ENCODE assay signal across 8 cellular contexts in genomic region chr11:67271548-67272284, GRCh38. TPM values are rescaled to one million over a fixed set of nuclear protein-coding genes. Genes with fewer than 3 reads are reported as not detected.
DNase-seq lines count a peak whose midpoint lies in the region; TF ChIP-seq lines count a peak whose summit lies in the region.

No MANE protein-coding gene starts in this region.

- peak overlapping the region; percentile 46 for H3K56ac ChIP-seq in mesendoderm (ENCODE audit: low read length)

- H3K79me1 ChIP-seq in mesendoderm (ENCODE audit: low read length), result peaks cover 65% of the 10 kb centered on the region

- H3K9ac ChIP-seq in mesendoderm (ENCODE audit: low read length), result peak overlapping the region; percentile 70

- WGBS in mesendoderm (ENCODE audit: extremely low coverage, insufficient coverage, low lambda C conversion rate), result no CpG with 5 or more reads among the region's 19 CpGs

- H2AK5ac ChIP-seq in mesendoderm (ENCODE audit: low read length), result no peak overlapping the region

- intact Hi-C loops in uterus (cut with DNase I; ENCODE audit: low total_unique reads), result no loop called here

- H3K27ac ChIP-seq in mesendoderm (ENCODE audit: low read depth, low read length) (no peak overlapping the region), uterus (peak overlapping the region; percentile 28 to 88)

- H3K9me3 ChIP-seq in uterus, result no peaks in the 10 kb centered on the region

- H2BK5ac ChIP-seq in mesendoderm (ENCODE audit: low read length), result no peak overlapping the region

- TF ChIP-seq POLR2A in uterus (IDR thresholded peaks at IDR 0.05), result no peak

- H3K23ac ChIP-seq in mesendoderm (ENCODE audit: low read length), result no peak overlapping the region

- H3K79me2 ChIP-seq in mesendoderm (ENCODE audit: control insufficient read depth, insufficient read depth, low read length), result peaks cover 68% of the 10 kb centered on the region

- peak; percentile 75 for DNase-seq in stimulated activated CD4-positive, alpha-beta T cell treated with anti-CD3 and anti-CD28 coated beads, Interleukin-15, amount 100 ng/mL, for 24 hours
- DNase-seq in stimulated activated CD4-positive, alpha-beta T cell treated with anti-CD3 and anti-CD28 coated beads, Interleukin-4, amount 100 ng/mL, for 4 hours, result no peak
- DNase-seq in activated effector memory CD4-positive, alpha-beta T cell treated with Interleukin-2 at 50 U/mL for 16 hours, result peak; percentile 51
- no peak for DNase-seq in mesendoderm
- peak in 1 of 2 donors; percentile 14 for DNase-seq in uterus
- no peak for DNase-seq in SHP77 (lab: John Stamatoyannopoulos, UW)
- no peak for DNase-seq in NCI-H2081 (lab: John Stamatoyannopoulos, UW)
- no peak for DNase-seq in NCI-H146 treated with DMSO at 0.1 percent for 48 hours (lab: John Stamatoyannopoulos, UW; ENCODE audit: unreplicated experiment)

- H2BK15ac ChIP-seq in mesendoderm (replicated peaks; ENCODE audit: low read depth), result no peak overlapping the region

- H3K4me2 ChIP-seq in mesendoderm (ENCODE audit: low read length), result no peak overlapping the region

- H3K36me3 ChIP-seq in mesendoderm (ENCODE audit: control insufficient read depth, insufficient read depth, low read length) (peaks cover 3% of the 10 kb centered on the region), uterus (no peaks in the 10 kb centered on the region)

- no peak overlapping the region for H2BK120ac ChIP-seq in mesendoderm (ENCODE audit: low read depth, low read length)

- no peaks in the 10 kb centered on the region for H3K27me3 ChIP-seq in mesendoderm (ENCODE audit: insufficient read depth, low read length, poor library complexity)
- no peaks in the 10 kb centered on the region for H3K27me3 ChIP-seq in uterus

- H4K5ac ChIP-seq in mesendoderm (ENCODE audit: low read length), result no peak overlapping the region

- H3K4ac ChIP-seq in mesendoderm (ENCODE audit: low read depth, low read length), result no peak overlapping the region

- no peak overlapping the region for H3K18ac ChIP-seq in mesendoderm (ENCODE audit: low read length)

- peaks cover 23% of the 10 kb centered on the region for H3K4me1 ChIP-seq in mesendoderm (ENCODE audit: control insufficient read depth, low read depth, low read length)
- H3K4me1 ChIP-seq in uterus, result peaks cover 21 to 54% of the 10 kb centered on the region in 2 donors

- TF ChIP-seq CTCF in uterus (IDR thresholded peaks at IDR 0.05), result no peak

- H4K8ac ChIP-seq in mesendoderm (ENCODE audit: low read depth, low read length), result no peak overlapping the region

- no peak overlapping the region for H3K4me3 ChIP-seq in mesendoderm (ENCODE audit: low read length)
- H3K4me3 ChIP-seq in uterus, result no peak overlapping the region

RNA-seq across cellular contexts. Expression of gene GRK2, which starts 5.4 kb away (rescaled TPM):
- 30.4 TPM for polyA plus RNA-seq in mesendoderm (2013, experiment 1 of 2)
- polyA plus RNA-seq in mesendoderm (2013, experiment 2 of 2), result 30.6 TPM
- total RNA-seq in uterus, result 10 to 100 TPM; 25.0 to 93.8 (median 64.2) TPM

RNA-seq across cellular contexts. Expression of gene ANKRD13D, which starts 17.4 kb away (rescaled TPM):
- 11.0 TPM for polyA plus RNA-seq in mesendoderm (2013, experiment 1 of 2)
- polyA plus RNA-seq in mesendoderm (2013, experiment 2 of 2), result 12.5 TPM
- total RNA-seq in uterus, result 10 to 100 TPM in 3 of 4 donors, 1 to 10 TPM in 1; 7.4 to 63.7 (median 22.5) TPM

RNA-seq across cellular contexts. Expression of gene SSH3, which starts 31.6 kb away (rescaled TPM):
- polyA plus RNA-seq in mesendoderm (2013, experiment 1 of 2), result 27.4 TPM
- 28.5 TPM for polyA plus RNA-seq in mesendoderm (2013, experiment 2 of 2)
- 10 to 100 TPM in 3 of 4 donors, 1 to 10 TPM in 1; 7.7 to 48.8 (median 19.1) TPM for total RNA-seq in uterus

Comparison
In these comparisons a context has a peak if more than half of its experiments do, and no peak if none do; other contexts are left out.
1. DNase-seq: peak in stimulated activated CD4-positive, alpha-beta T cell treated with anti-CD3 and anti-CD28 coated beads, Interleukin-15, amount 100 ng/mL, for 24 hours (single experiment) and activated effector memory CD4-positive, alpha-beta T cell treated with Interleukin-2 at 50 U/mL for 16 hours (single experiment); none in stimulated activated CD4-positive, alpha-beta T cell treated with anti-CD3 and anti-CD28 coated beads, Interleukin-4, amount 100 ng/mL, for 4 hours (0 of 2), mesendoderm (single experiment), SHP77 (0 of 2), NCI-H2081 (0 of 2) and NCI-H146 treated with DMSO at 0.1 percent for 48 hours (single experiment).